ENCODE assay signal across 1 cellular context in genomic region chr17:40317880-40318834, GRCh38.
TF ChIP-seq lines count a peak whose summit lies in the region.

No MANE protein-coding gene starts in this region.

TF ChIP-seq in K562, 482 proteins besides CTCF, POLR2A, EP300 and RAD21 (continued from another document and continues in another):
- no peak for TF ChIP-seq UBTF (IDR thresholded peaks at IDR 0.05; ENCODE audit: borderline replicate concordance in 1 of 2, low read depth in 2 of 2, low read length in 2 of 2)
- TF ChIP-seq PRDM10 (IDR thresholded peaks at IDR 0.05; ENCODE audit: partially characterized antibody): peak; percentile 49
- TF ChIP-seq SP1 (CRISPR knock-in tag; IDR thresholded peaks at IDR 0.05): peak; percentile 77
- TF ChIP-seq KAT7 (CRISPR knock-in tag; IDR thresholded peaks at IDR 0.05; ENCODE audit: borderline replicate concordance): no peak
- TF ChIP-seq E2F6 (IDR thresholded peaks at IDR 0.05; ENCODE audit: borderline replicate concordance in 1 of 2, extremely low read depth in 1 of 2, insufficient read depth in 1 of 2, insufficient read length in 1 of 2, low read depth in 1 of 2, low read length in 1 of 2, poor library complexity in 1 of 2, severe bottlenecking in 1 of 2): peak; percentile 41 to 81
- TF ChIP-seq NRF1 (conservative IDR thresholded peaks at IDR 0.05 in 1 of 2, IDR thresholded peaks at IDR 0.05 in 1 of 2): peak; percentile 89 to 90
- 0 out of 2 replicates have a peak, but pooled peaks have one; percentile 28 for TF ChIP-seq RNF2 (IDR thresholded peaks at IDR 0.05)
- TF ChIP-seq ZBTB40 (IDR thresholded peaks at IDR 0.05): peak; percentile 19; the same call in 1 of the 2 replicates
- TF ChIP-seq ZBTB40 (CRISPR knock-in tag; IDR thresholded peaks at IDR 0.05): no peak
- TF ChIP-seq ZFP91 (CRISPR knock-in tag; IDR thresholded peaks at IDR 0.05): peak; percentile 97
- no peak for TF ChIP-seq PTRF (tag; IDR thresholded peaks at IDR 0.05)
- no peak for TF ChIP-seq ETV6 (IDR thresholded peaks at IDR 0.05; ENCODE audit: borderline replicate concordance in 1 of 2, low read depth in 2 of 2, low read length in 1 of 2)
- TF ChIP-seq ETV6 (CRISPR knock-in tag; IDR thresholded peaks at IDR 0.05; ENCODE audit: borderline replicate concordance): no peak
- peak; percentile 54; the same call in 1 of the 2 replicates for TF ChIP-seq ATF7 (IDR thresholded peaks at IDR 0.05)
- TF ChIP-seq PHF20 (IDR thresholded peaks at IDR 0.05; ENCODE audit: partially characterized antibody): peak; percentile 35
- no peak for TF ChIP-seq CUX1 (CRISPR knock-in tag; IDR thresholded peaks at IDR 0.05)
- no peak for TF ChIP-seq HDAC8 (tag; IDR thresholded peaks at IDR 0.05)
- TF ChIP-seq BCOR (IDR thresholded peaks at IDR 0.05): no peak
- TF ChIP-seq CHAMP1 (IDR thresholded peaks at IDR 0.05): no peak
- TF ChIP-seq THAP7 (CRISPR knock-in tag; IDR thresholded peaks at IDR 0.05): no peak
- peak; percentile 92 for TF ChIP-seq USF2 (CRISPR knock-in tag; IDR thresholded peaks at IDR 0.05)
